1 cellular context compared by ENCODE assay signal in the genomic region with DNA sequence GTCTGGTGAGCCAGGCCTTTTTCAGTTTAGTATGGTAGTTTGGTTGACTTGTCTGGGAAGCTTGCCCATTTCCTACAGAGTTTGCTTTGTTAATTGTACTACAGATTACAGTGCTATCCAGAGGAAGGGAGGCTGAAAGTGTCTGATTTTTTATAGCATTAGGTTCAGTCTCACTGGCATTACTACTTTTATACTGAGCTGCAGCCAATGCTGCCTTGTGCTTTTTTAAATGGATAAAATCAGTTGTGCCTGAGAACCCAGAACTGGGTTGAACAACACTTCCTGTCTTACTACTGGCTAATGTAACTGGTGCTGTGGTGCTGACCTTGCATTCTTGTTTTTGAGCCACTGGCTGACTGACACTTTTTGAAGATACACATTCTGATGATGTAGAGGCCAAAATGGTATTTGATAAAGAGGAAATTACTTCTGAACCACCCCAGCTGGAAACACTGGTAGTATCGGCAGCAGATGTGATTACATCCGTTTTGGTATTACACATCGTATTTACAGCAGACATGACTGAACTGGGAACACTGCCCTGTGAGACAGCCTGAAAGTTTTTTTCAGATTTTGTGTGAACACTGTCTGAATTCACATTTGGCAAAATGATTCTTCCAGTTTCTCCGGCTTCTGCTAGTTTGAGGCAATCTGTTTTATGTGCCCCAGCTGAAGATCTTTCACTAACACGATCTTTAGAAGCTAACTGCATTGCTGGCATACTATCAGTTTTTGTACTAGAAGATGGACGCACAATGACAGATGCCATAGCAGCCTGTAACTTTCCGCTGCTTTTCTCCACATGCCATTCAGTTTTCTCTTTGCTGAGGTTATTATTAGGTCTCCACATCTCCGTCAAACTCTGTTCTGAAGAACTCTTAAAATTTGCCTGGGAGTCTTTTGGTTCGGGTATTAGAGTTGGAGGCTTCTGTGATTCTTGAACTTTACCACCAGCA.
TF ChIP-seq lines count a peak whose summit lies in the region.

No MANE protein-coding gene starts in this region.

TF ChIP-seq in IMR-90, 13 proteins besides CTCF, POLR2A, EP300 and RAD21:
- peak; percentile 94 for TF ChIP-seq MAFK (IDR thresholded peaks at IDR 0.05; ENCODE audit: low read depth, low read length)
- no peak for TF ChIP-seq SMC3 (IDR thresholded peaks at IDR 0.05; ENCODE audit: low read depth, low read length)
- TF ChIP-seq BHLHE40 (IDR thresholded peaks at IDR 0.05; ENCODE audit: low read depth, low read length): no peak
- TF ChIP-seq CEBPB (IDR thresholded peaks at IDR 0.05; ENCODE audit: low read depth, low read length): peak; percentile 72
